24 cellular contexts compared by ENCODE assay signal in genomic region chr15:26037369-26037768, GRCh38.
A peak's percentile ranks its signal among the peaks of the same experiment; 100 is the strongest.
DNase-seq lines count a peak whose midpoint lies in the region; ATAC-seq and TF ChIP-seq lines count a peak whose summit lies in the region.
"Had no signal": no experiment of that assay in that cellular context is flagged by ENCODE, and none has a peak within 500 bp of the region (broad histone marks: within the 10 kb centered on the region; RNA-seq: fewer than 3 reads in every experiment).

No MANE protein-coding gene starts in this region.

- no peak overlapping the region for H3K9ac ChIP-seq in PC-3 (ENCODE audit: low read length)

- no peaks in the 10 kb centered on the region for H3K79me2 ChIP-seq in PC-3 (ENCODE audit: low read length)

- CTCF ChIA-PET in PC-3 (lab: Charles Lee), result no interaction called here

- peaks cover 10% of the 10 kb centered on the region for H3K27me3 ChIP-seq in PC-3 (ENCODE audit: low read length)
- H3K27me3 ChIP-seq: MG63, tibial artery had no signal

- no TSS peak for BruUV-seq in PC-3 (replicated peaks; lab: Mats Ljungman, UMichigan)

- TF ChIP-seq CTCF in PC-3 (conservative IDR thresholded peaks at IDR 0.05; ENCODE audit: low read depth, low read length) (peak; percentile 39), fibroblast of mammary gland (conservative IDR thresholded peaks at IDR 0.05; ENCODE audit: control insufficient read depth, insufficient read depth, low read depth, low read length) (peak; percentile 17)

- H3K27ac Mint-ChIP-seq in activated naive CD4-positive, alpha-beta T cell treated with anti-CD3 and anti-CD28 coated beads, Interleukin-2, amount 50 U/mL, for 72 hours, result no peak overlapping the region
- H3K27ac Mint-ChIP-seq: activated CD4-positive, alpha-beta memory T cell treated with anti-CD3 and anti-CD28 coated beads, Interleukin-2, amount 10 ng/mL, durations not matched to agents 7 days and 5 days; B cell; IgD-negative memory B cell had no signal

- POLR2A ChIA-PET in PC-3 (lab: Charles Lee; ENCODE audit: unreplicated experiment), result no interaction called here

- intact Hi-C loops in PC-3 (cut with micrococcal nuclease), result no loop called here
- intact Hi-C loops in sciatic nerve (cut with DNase I), result no loop called here

- no peak overlapping the region for H2AFZ ChIP-seq in PC-3 (ENCODE audit: low read length)

- H3K4me2 ChIP-seq in PC-3 (ENCODE audit: low read length), result no peak overlapping the region
- H3K4me2 ChIP-seq: smooth muscle cell had no signal

- no peaks in the 10 kb centered on the region for H3K36me3 ChIP-seq in PC-3 (ENCODE audit: low read depth, low read length)
- H3K36me3 ChIP-seq: lower lobe of right lung, MG63, tibial artery had no signal

- no peak overlapping the region for H3K4me3 ChIP-seq in PC-3 (ENCODE audit: low read length)
- H3K4me3 ChIP-seq in fibroblast of mammary gland (ENCODE audit: control insufficient read depth, low read depth, low read length), result no peak overlapping the region
- H3K4me3 ChIP-seq: lower lobe of right lung, MG63, mucosa of descending colon, psoas muscle, smooth muscle cell, tibial artery had no signal

- DNase-seq in EL (peak; percentile 1), PC-3 (peak; percentile 19), fibroblast of mammary gland (ENCODE audit: low read depth) (peak; percentile 3), stromal cell of bone marrow (ENCODE audit: low read depth) (peak; percentile 7), sciatic nerve (ENCODE audit: low spot score) (no peak)
- DNase-seq in activated CD4-positive, alpha-beta T cell treated with anti-CD3 and anti-CD28 coated beads, Interleukin-2, amount 50 U/mL, for 1 hour, result no peak
- DNase-seq in activated naive CD4-positive, alpha-beta T cell treated with anti-CD3 and anti-CD28 coated beads, Interleukin-2, amount 50 U/mL, for 72 hours (ENCODE audit: low spot score in 2 of 2), result no peak
- DNase-seq: activated CD4-positive, alpha-beta memory T cell treated with anti-CD3 and anti-CD28 coated beads, Interleukin-2, amount 10 ng/mL, durations not matched to agents 7 days and 5 days; Caco-2; lower lobe of right lung; MG63; mucosa of descending colon; NCI-H1417 treated with DMSO at 0.1 percent for 48 hours; NCI-H510A treated with DMSO at 0.1 percent for 48 hours; psoas muscle; stimulated activated CD4-positive, alpha-beta T cell treated with anti-CD3 and anti-CD28 coated beads, Interleukin-4, amount 100 ng/mL, for 1 hour; stimulated activated naive CD4-positive, alpha-beta T cell; T-helper 9 cell; tibial artery had no signal

- no peak overlapping the region for H3K27ac ChIP-seq in PC-3 (ENCODE audit: low read length)
- H3K27ac ChIP-seq: epithelial cell of prostate, lower lobe of right lung, psoas muscle, tibial artery had no signal

- no peak for ATAC-seq in PC-3
- no peak for ATAC-seq in activated naive CD4-positive, alpha-beta T cell treated with anti-CD3 and anti-CD28 coated beads, Interleukin-2, amount 50 U/mL, for 72 hours
- ATAC-seq in sciatic nerve, result no peak
- ATAC-seq: lower lobe of right lung, mucosa of descending colon, psoas muscle had no signal

- no peaks in the 10 kb centered on the region for H3F3A ChIP-seq in PC-3 (ENCODE audit: low read length, unreplicated experiment)

- H3K9me3 Mint-ChIP-seq in activated naive CD4-positive, alpha-beta T cell treated with anti-CD3 and anti-CD28 coated beads, Interleukin-2, amount 50 U/mL, for 72 hours, result no peaks in the 10 kb centered on the region
- H3K9me3 Mint-ChIP-seq: activated CD4-positive, alpha-beta memory T cell treated with anti-CD3 and anti-CD28 coated beads, Interleukin-2, amount 10 ng/mL, durations not matched to agents 7 days and 5 days; central memory CD8-positive, alpha-beta T cell had no signal

- H4K20me1 ChIP-seq in PC-3 (ENCODE audit: low read length), result no peaks in the 10 kb centered on the region

- no peaks in the 10 kb centered on the region for H3K9me2 ChIP-seq in PC-3 (replicated peaks; ENCODE audit: low read length)

- no peaks in the 10 kb centered on the region for H3K36me3 Mint-ChIP-seq in activated naive CD4-positive, alpha-beta T cell treated with anti-CD3 and anti-CD28 coated beads, Interleukin-2, amount 50 U/mL, for 72 hours
- H3K36me3 Mint-ChIP-seq: IgD-negative memory B cell had no signal

- H3K9me3 ChIP-seq in PC-3 (ENCODE audit: low read length), result no peaks in the 10 kb centered on the region
- H3K9me3 ChIP-seq: Caco-2, lower lobe of right lung, MG63 had no signal

- H3K4me1 ChIP-seq in PC-3 (ENCODE audit: insufficient read depth, low read length), result no peaks in the 10 kb centered on the region
- H3K4me1 ChIP-seq: lower lobe of right lung, psoas muscle, tibial artery had no signal

Comparison
In these comparisons a context has a peak if more than half of its experiments do, and no peak if none do; other contexts are left out.
1. DNase-seq: peak in EL (single experiment), PC-3 (single experiment), fibroblast of mammary gland (single experiment) and stromal cell of bone marrow (single experiment); none in activated CD4-positive, alpha-beta T cell treated with anti-CD3 and anti-CD28 coated beads, Interleukin-2, amount 50 U/mL, for 1 hour (single experiment), activated naive CD4-positive, alpha-beta T cell treated with anti-CD3 and anti-CD28 coated beads, Interleukin-2, amount 50 U/mL, for 72 hours (0 of 2) and sciatic nerve (single experiment).